ENCODE assay signal across 8 cellular contexts in genomic region chr12:71938728-71939385, GRCh38. TPM values are rescaled to one million over a fixed set of nuclear protein-coding genes. Genes with fewer than 3 reads are reported as not detected.
DNase-seq lines count a peak whose midpoint lies in the region; ATAC-seq, FAIRE-seq and TF ChIP-seq lines count a peak whose summit lies in the region.

TSS of gene TPH2 (plus strand) at chr12:71938845. CDS start at chr12:71938987, 142 bp downstream.

- H3K4me3 Mint-ChIP-seq in CD4-positive, alpha-beta memory T cell: no peak within 1 kb of the TSS

- H3K9ac ChIP-seq in keratinocyte (ENCODE audit: control insufficient read depth, extremely low read depth, insufficient read depth, low read length): no peak within 1 kb of the TSS

- H3K27ac Mint-ChIP-seq in CD4-positive, alpha-beta memory T cell: peak within 1 kb of the TSS in 1 of 7 donors; percentile 3

- H3K9me3 Mint-ChIP-seq in CD4-positive, alpha-beta memory T cell: peaks cover 0 to 2% (median 0%) of the 10 kb centered on the region in 8 donors

- no peaks in the 10 kb centered on the region for H3K79me2 ChIP-seq in keratinocyte (ENCODE audit: control insufficient read depth, insufficient read depth, low read length)

- H3K27me3 Mint-ChIP-seq in CD4-positive, alpha-beta memory T cell: peaks cover 39 to 41% of the 10 kb centered on the region in 2 donors

- no peak within 1 kb of the TSS for H3K4me2 ChIP-seq in keratinocyte (ENCODE audit: control insufficient read depth, extremely low read depth, insufficient read depth, low read depth, low read length)

- H3K9me1 ChIP-seq in keratinocyte (ENCODE audit: control insufficient read depth, extremely low read depth, insufficient read depth, low read length): no peaks in the 10 kb centered on the region

- H3K36me3 ChIP-seq in CD4-positive, alpha-beta memory T cell (ENCODE audit: insufficient read depth, low read length): no peaks in the 10 kb centered on the region
- H3K36me3 ChIP-seq in SJSA1 (no peaks in the 10 kb centered on the region), keratinocyte (ENCODE audit: control insufficient read depth in 2 of 2, extremely low read depth in 1 of 2, insufficient read depth in 2 of 2, low read length in 2 of 2) (no peaks in the 10 kb centered on the region)

- intact Hi-C loops in CD4-positive, alpha-beta memory T cell (cut with micrococcal nuclease): no loop called here

- H3K9me3 ChIP-seq in CD4-positive, alpha-beta memory T cell (ENCODE audit: control insufficient read depth in 1 of 2, low read length in 2 of 2): no peaks in the 10 kb centered on the region
- H3K9me3 ChIP-seq in SJSA1 (replicated peaks) (no peaks in the 10 kb centered on the region), keratinocyte (ENCODE audit: control insufficient read depth, low read depth, low read length) (no peaks in the 10 kb centered on the region)

- no peak within 1 kb of the TSS for H2AFZ ChIP-seq in keratinocyte (ENCODE audit: control insufficient read depth, low read length)

- H3K27me3 ChIP-seq in CD4-positive, alpha-beta memory T cell (ENCODE audit: insufficient read depth, low read length): peaks cover 12% of the 10 kb centered on the region
- H3K27me3 ChIP-seq in SJSA1 (replicated peaks) (peaks cover 11% of the 10 kb centered on the region; the same call in 1 of the 2 replicates), keratinocyte (ENCODE audit: control insufficient read depth, extremely low read depth, insufficient read depth, low read length) (no peaks in the 10 kb centered on the region)

- FAIRE-seq in keratinocyte (lab: Jason Lieb, UNC): no peak

- in situ Hi-C loops in astrocyte of the spinal cord (cut with HindIII; ENCODE audit: low sequenced_read_pairs): no loop called here

- TF ChIP-seq CTCF in astrocyte of the spinal cord (IDR thresholded peaks at IDR 0.05; ENCODE audit: low read depth, low read length): peak; percentile 75
- TF ChIP-seq CTCF in keratinocyte (optimal IDR thresholded peaks at IDR 0.05 in 1 of 3, IDR thresholded peaks at IDR 0.05 in 1 of 3, conservative IDR thresholded peaks at IDR 0.05 in 1 of 3; ENCODE audit: extremely low read depth in 1 of 3, insufficient read depth in 2 of 3, low read length in 3 of 3): peak; percentile 59 to 71 (median 61)

- H3K36me3 Mint-ChIP-seq in CD4-positive, alpha-beta memory T cell: no peaks in the 10 kb centered on the region

- POLR2A ChIA-PET in CD4-positive, alpha-beta memory T cell (lab: Charles Lee; ENCODE audit: partially characterized antibody): no interaction called here

- dilution Hi-C loops in keratinocyte (cut with MboI; ENCODE audit: extremely low pct_ligation_motif_present, low sequenced_read_pairs): no loop called here

- no peaks in the 10 kb centered on the region for H3K4me1 ChIP-seq in CD4-positive, alpha-beta memory T cell (ENCODE audit: insufficient read depth, low read length)
- H3K4me1 ChIP-seq in SJSA1 (replicated peaks): no peaks in the 10 kb centered on the region
- H3K4me1 ChIP-seq in keratinocyte (ENCODE audit: control insufficient read depth, extremely low read depth, insufficient read depth, low read length): no peaks in the 10 kb centered on the region

- no peaks in the 10 kb centered on the region for H4K20me1 ChIP-seq in keratinocyte (ENCODE audit: control insufficient read depth, extremely low read depth, insufficient read depth, low read length)

- CTCF ChIA-PET in CD4-positive, alpha-beta memory T cell (lab: Charles Lee; ENCODE audit: partially characterized antibody): no interaction called here

- peak; percentile 18 to 47 (median 25) for DNase-seq in CD4-positive, alpha-beta memory T cell
- DNase-seq in HuH-7 (ENCODE audit: low spot score): peak; percentile 57
- DNase-seq in SJSA1 (ENCODE audit: low read depth in 1 of 2, low spot score in 2 of 2): peak; percentile 40 to 64
- peak; percentile 65 for DNase-seq in astrocyte of the spinal cord (ENCODE audit: low read depth, low spot score)
- no peak for DNase-seq in keratinocyte (ENCODE audit: low read depth, low spot score)
- peak in 2 of 3 experiments; percentile 3 to 41 for DNase-seq in stimulated activated CD4-positive, alpha-beta T cell treated with anti-CD3 and anti-CD28 coated beads, TNF-alpha, amount 100 ng/mL, for 24 hours (ENCODE audit: low read depth in 3 of 3)
- no peak for DNase-seq in NCI-H2107 (lab: John Stamatoyannopoulos, UW)

- H3K4me3 ChIP-seq in CD4-positive, alpha-beta memory T cell (ENCODE audit: low read length in 2 of 2): no peak within 1 kb of the TSS
- H3K4me3 ChIP-seq in SJSA1: no peak within 1 kb of the TSS
- H3K4me3 ChIP-seq in astrocyte of the spinal cord (ENCODE audit: low read depth, low read length): no peak within 1 kb of the TSS
- H3K4me3 ChIP-seq in keratinocyte (ENCODE audit: control insufficient read depth in 2 of 3, extremely low read depth in 1 of 3, insufficient read depth in 2 of 3, low read depth in 1 of 3, low read length in 3 of 3): no peak within 1 kb of the TSS

- ATAC-seq in GM19467 (IDR thresholded peaks at IDR 0.05; ENCODE audit: unreplicated experiment): peak; percentile 68

- no peak within 1 kb of the TSS for H3K27ac ChIP-seq in CD4-positive, alpha-beta memory T cell (ENCODE audit: low read depth, low read length)
- H3K27ac ChIP-seq in SJSA1 (no peak within 1 kb of the TSS), keratinocyte (ENCODE audit: control insufficient read depth, insufficient read depth, low read length) (no peak within 1 kb of the TSS)

- no peaks in the 10 kb centered on the region for H3K4me1 Mint-ChIP-seq in CD4-positive, alpha-beta memory T cell

RNA-seq across cellular contexts. Expression of gene TPH2, which starts in this region (rescaled TPM):
- total RNA-seq in CD4-positive, alpha-beta memory T cell: under 1 TPM in 1 of 2 experiments, not detected in 1; 0.12 TPM
- polyA plus RNA-seq in CD4-positive, alpha-beta memory T cell: not detected
- 0.11 TPM in 1 of 2 replicates, not detected in the other for total RNA-seq in SJSA1 (2014; rRNA removed; shearing (Covaris generic))
- polyA plus RNA-seq in keratinocyte: not detected in 3 replicates
- polyA plus RNA-seq in keratinocyte (2011; ENCODE audit: low read depth): not detected
- not detected in 2 replicates for polyA plus RNA-seq in keratinocyte (2011; cell fraction: cytosol; rRNA removed)
- polyA plus RNA-seq in keratinocyte (2011; cell fraction: nucleus; rRNA removed): not detected in 2 replicates
- not detected in 2 replicates for polyA plus RNA-seq in keratinocyte (2012; ENCODE audit: low replicate concordance)
- not detected in 3 replicates for polyA minus RNA-seq in keratinocyte
- polyA minus RNA-seq in keratinocyte (2011; cell fraction: cytosol; rRNA and poly(A)+ RNA removed): not detected
- not detected in 2 replicates for polyA minus RNA-seq in keratinocyte (2011; cell fraction: nucleus; rRNA and poly(A)+ RNA removed)

Comparison
In these comparisons a context has a peak if more than half of its experiments do, and no peak if none do; other contexts are left out.
1. Peak in DNase-seq in CD4-positive, alpha-beta memory T cell; RNA of the gene not detected or under 1 TPM.
2. Peak in DNase-seq in SJSA1; RNA of the gene not detected or under 1 TPM.
3. DNase-seq: peak in HuH-7 (single experiment), astrocyte of the spinal cord (single experiment) and stimulated activated CD4-positive, alpha-beta T cell treated with anti-CD3 and anti-CD28 coated beads, TNF-alpha, amount 100 ng/mL, for 24 hours (2 of 3); none in keratinocyte (single experiment) and NCI-H2107 (single experiment).